Comparison of ENCODE assay signal across 11 cellular contexts in genomic region chr11:14898286-14899086, GRCh38.
"Had no signal": no experiment of that assay in that cellular context is flagged by ENCODE, and none has a peak within 500 bp of the region (broad histone marks: within the 10 kb centered on the region; RNA-seq: fewer than 3 reads in every experiment).

No MANE protein-coding gene starts in this region.

- H3K4me3 ChIP-seq: thyroid gland, uterus had no signal

- H3K9me3 Mint-ChIP-seq: activated CD4-positive, alpha-beta memory T cell treated with anti-CD3 and anti-CD28 coated beads for 36 hours; activated naive CD8-positive, alpha-beta T cell treated with anti-CD3 and anti-CD28 coated beads for 36 hours; stimulated activated effector memory CD8-positive, alpha-beta T cell treated with anti-CD3 and anti-CD28 coated beads, Interleukin-12 subunit alpha, Interleukin-12 subunit beta, amount 100 ng/mL, for 72 hours had no signal

- H3K36me3 ChIP-seq: thyroid gland, uterus had no signal

- H3K27me3 ChIP-seq: thyroid gland, uterus had no signal

- H3K27me3 Mint-ChIP-seq: activated CD4-positive, alpha-beta memory T cell treated with anti-CD3 and anti-CD28 coated beads for 36 hours; activated naive CD8-positive, alpha-beta T cell treated with anti-CD3 and anti-CD28 coated beads for 36 hours had no signal

- H3K27ac ChIP-seq: thyroid gland, uterus had no signal

- H3K9me3 ChIP-seq: thyroid gland, uterus had no signal

- H3K36me3 Mint-ChIP-seq: activated CD4-positive, alpha-beta memory T cell treated with anti-CD3 and anti-CD28 coated beads for 36 hours; brain; stimulated activated effector memory CD8-positive, alpha-beta T cell treated with anti-CD3 and anti-CD28 coated beads, Interleukin-12 subunit alpha, Interleukin-12 subunit beta, amount 100 ng/mL, for 72 hours had no signal

- H3K27ac Mint-ChIP-seq: activated CD4-positive, alpha-beta memory T cell treated with anti-CD3 and anti-CD28 coated beads for 36 hours; activated naive CD8-positive, alpha-beta T cell treated with anti-CD3 and anti-CD28 coated beads for 36 hours; stimulated activated effector memory CD8-positive, alpha-beta T cell treated with anti-CD3 and anti-CD28 coated beads, Interleukin-12 subunit alpha, Interleukin-12 subunit beta, amount 100 ng/mL, for 72 hours had no signal

- H3K4me3 Mint-ChIP-seq: activated CD4-positive, alpha-beta memory T cell treated with anti-CD3 and anti-CD28 coated beads for 36 hours; activated naive CD8-positive, alpha-beta T cell treated with anti-CD3 and anti-CD28 coated beads for 36 hours; brain; stimulated activated effector memory CD8-positive, alpha-beta T cell treated with anti-CD3 and anti-CD28 coated beads, Interleukin-12 subunit alpha, Interleukin-12 subunit beta, amount 100 ng/mL, for 72 hours had no signal

- H3K4me1 ChIP-seq: thyroid gland, uterus had no signal

- DNase-seq: activated CD4-positive, alpha-beta memory T cell treated with anti-CD3 and anti-CD28 coated beads for 36 hours; activated naive CD8-positive, alpha-beta T cell treated with anti-CD3 and anti-CD28 coated beads for 36 hours; activated T-cell treated with anti-CD3 and anti-CD28 coated beads, Interleukin-2, amount 50 U/mL, for 48 hours; cerebellar nuclear complex; effector memory CD4-positive, alpha-beta T cell; foreskin melanocyte; mesendoderm; thyroid gland; uterus had no signal

- ATAC-seq: stimulated activated effector memory CD8-positive, alpha-beta T cell treated with anti-CD3 and anti-CD28 coated beads, Interleukin-12 subunit alpha, Interleukin-12 subunit beta, amount 100 ng/mL, for 72 hours had no signal
